ENCODE assay signal across 1 cellular context in genomic region chr12:57840701-57841100, GRCh38.
TF ChIP-seq lines count a peak whose summit lies in the region.

No MANE protein-coding gene starts in this region.

TF ChIP-seq in HepG2, 621 proteins besides CTCF, POLR2A, EP300 and RAD21:
- TF ChIP-seq MEIS2 (CRISPR knock-in tag; IDR thresholded peaks at IDR 0.05) (no peak), SAP130 (CRISPR knock-in tag; IDR thresholded peaks at IDR 0.05; ENCODE audit: low read depth) (peak; percentile 38; the same call in 1 of the 2 replicates), BCL6 (CRISPR knock-in tag; IDR thresholded peaks at IDR 0.05) (peak; percentile 75), HOXA3 (CRISPR knock-in tag; IDR thresholded peaks at IDR 0.05) (peak; percentile 21; the same call in 1 of the 2 replicates), MLX (CRISPR knock-in tag; IDR thresholded peaks at IDR 0.05) (no peak), SMAD3 (CRISPR knock-in tag; IDR thresholded peaks at IDR 0.05) (no peak), SALL1 (CRISPR knock-in tag; IDR thresholded peaks at IDR 0.05) (0 out of 2 replicates have a peak, but pooled peaks have one; percentile 11), ZBTB34 (CRISPR knock-in tag; IDR thresholded peaks at IDR 0.05) (0 out of 2 replicates have a peak, but pooled peaks have one; percentile 36), JARID2 (CRISPR knock-in tag; IDR thresholded peaks at IDR 0.05; ENCODE audit: insufficient replicate concordance) (no peak), IKZF1 (IDR thresholded peaks at IDR 0.05) (no peak), RBM22 (optimal IDR thresholded peaks at IDR 0.05; ENCODE audit: low read length) (no peak), CAMTA2 (CRISPR knock-in tag; IDR thresholded peaks at IDR 0.05; ENCODE audit: borderline replicate concordance) (no peak), CEBPG (CRISPR knock-in tag; IDR thresholded peaks at IDR 0.05) (no peak), HNF4A (CRISPR knock-in tag; IDR thresholded peaks at IDR 0.05) (peak; percentile 46), ZNF652 (CRISPR knock-in tag; IDR thresholded peaks at IDR 0.05; ENCODE audit: borderline replicate concordance, low read depth) (no peak), ERF (CRISPR knock-in tag; IDR thresholded peaks at IDR 0.05) (no peak), SRY (CRISPR knock-in tag; IDR thresholded peaks at IDR 0.05) (no peak), SUZ12 (IDR thresholded peaks at IDR 0.05; ENCODE audit: low read depth, low read length) (no peak), EHMT2 (IDR thresholded peaks at IDR 0.05; ENCODE audit: borderline replicate concordance, low read depth, low read length) (no peak), HNRNPK (IDR thresholded peaks at IDR 0.05; ENCODE audit: low read depth, low read length, poor library complexity, severe bottlenecking) (peak; percentile 61), NCOR1 (IDR thresholded peaks at IDR 0.05; ENCODE audit: borderline replicate concordance, low read length) (0 out of 2 replicates have a peak, but pooled peaks have one; percentile 20), ZFP36L2 (CRISPR knock-in tag; IDR thresholded peaks at IDR 0.05) (no peak), ZSCAN31 (CRISPR knock-in tag; IDR thresholded peaks at IDR 0.05; ENCODE audit: low read depth) (0 out of 2 replicates have a peak, but pooled peaks have one; percentile 7), MYC (CRISPR knock-in tag; IDR thresholded peaks at IDR 0.05; ENCODE audit: borderline replicate concordance) (no peak), ZMYM4 (CRISPR knock-in tag; IDR thresholded peaks at IDR 0.05) (peak; percentile 28; the same call in 1 of the 2 replicates), ZNF281 (CRISPR knock-in tag; IDR thresholded peaks at IDR 0.05; ENCODE audit: borderline replicate concordance) (peak; percentile 48; the same call in 1 of the 2 replicates), RARA (CRISPR knock-in tag; IDR thresholded peaks at IDR 0.05) (peak; percentile 42; the same call in 1 of the 2 replicates), RBFOX2 (IDR thresholded peaks at IDR 0.05; ENCODE audit: low read depth, low read length) (0 out of 2 replicates have a peak, but pooled peaks have one; percentile 30), SOX6 (IDR thresholded peaks at IDR 0.05) (no peak), SOX6 (CRISPR knock-in tag; IDR thresholded peaks at IDR 0.05) (no peak), NFIC (IDR thresholded peaks at IDR 0.05; ENCODE audit: low read length) (0 out of 2 replicates have a peak, but pooled peaks have one; percentile 26), MIER2 (CRISPR knock-in tag; IDR thresholded peaks at IDR 0.05) (no peak), ZNF687 (CRISPR knock-in tag; IDR thresholded peaks at IDR 0.05) (no peak), ZBTB33 (CRISPR knock-in tag; IDR thresholded peaks at IDR 0.05) (peak; percentile 58; the same call in 1 of the 2 replicates), ATF6 (CRISPR knock-in tag; conservative IDR thresholded peaks at IDR 0.05) (no peak), ZSCAN12 (CRISPR knock-in tag; IDR thresholded peaks at IDR 0.05) (no peak), HNF1B (CRISPR knock-in tag; IDR thresholded peaks at IDR 0.05) (no peak), ZSCAN30 (CRISPR knock-in tag; IDR thresholded peaks at IDR 0.05) (no peak), TOPORS (CRISPR knock-in tag; IDR thresholded peaks at IDR 0.05) (no peak), ZNF710 (CRISPR knock-in tag; IDR thresholded peaks at IDR 0.05; ENCODE audit: borderline replicate concordance) (no peak)
TF ChIP-seq in HepG2: peak in this region for 15.
